Comparison of ENCODE assay signal across 17 cellular contexts in genomic region chr4:125388653-125389052, GRCh38.
DNase-seq lines count a peak whose midpoint lies in the region; ATAC-seq, FAIRE-seq and TF ChIP-seq lines count a peak whose summit lies in the region.
"Had no signal": no experiment of that assay in that cellular context is flagged by ENCODE, and none has a peak within 500 bp of the region (broad histone marks: within the 10 kb centered on the region; RNA-seq: fewer than 3 reads in every experiment).

No MANE protein-coding gene starts in this region.

- no peaks in the 10 kb centered on the region for H3K79me2 ChIP-seq in astrocyte (ENCODE audit: insufficient read depth, low read length)

- H2AFZ ChIP-seq in astrocyte (ENCODE audit: low read depth, low read length): no peak overlapping the region
- H2AFZ ChIP-seq: hepatocyte had no signal

- H4K20me1 ChIP-seq in astrocyte (ENCODE audit: insufficient read depth, low read length): no peaks in the 10 kb centered on the region

- DNase-seq in HCEC 1CT (peak; percentile 78), astrocyte (ENCODE audit: low read depth) (peak; percentile 81), foreskin fibroblast (peak; percentile 62 to 77), GF-D8 (lab: John Stamatoyannopoulos, UW) (no peak), globus pallidus (ENCODE audit: low spot score) (no peak)
- DNase-seq: activated CD4-positive, alpha-beta T cell treated with anti-CD3 and anti-CD28 coated beads, Interleukin-2, amount 50 U/mL, for 48 hours; activated gamma-delta T cell treated with Interleukin-2 at 50 U/mL for 16 hours; KBM-7; NCI-H2029 treated with DMSO at 0.1 percent for 48 hours; psoas muscle; T-helper 2 cell had no signal

- H3K4me1 ChIP-seq in astrocyte (ENCODE audit: insufficient read depth, low read length) (peaks cover 19% of the 10 kb centered on the region), subcutaneous abdominal adipose tissue (ENCODE audit: control insufficient read depth in 5 of 5, insufficient read depth in 5 of 5, low read length in 5 of 5) (peaks cover 0 to 25% (median 18%) of the 10 kb centered on the region in 5 donors)

- no peaks in the 10 kb centered on the region for H3K9me3 Mint-ChIP-seq in astrocyte (ENCODE audit: unreplicated experiment)

- no peaks in the 10 kb centered on the region for H3K36me3 Mint-ChIP-seq in astrocyte (ENCODE audit: low read depth, unreplicated experiment)
- H3K36me3 Mint-ChIP-seq: memory B cell had no signal

- no peak for TF ChIP-seq CTCF in astrocyte (IDR thresholded peaks at IDR 0.05; ENCODE audit: insufficient read depth, low read depth, low read length)
- no peak for TF ChIP-seq CTCF in foreskin fibroblast (IDR thresholded peaks at IDR 0.05; ENCODE audit: low read depth, low read length)

- peaks cover 20% of the 10 kb centered on the region for H3K4me1 Mint-ChIP-seq in astrocyte (ENCODE audit: low read depth, unreplicated experiment)
- H3K4me1 Mint-ChIP-seq: memory B cell had no signal

- H3K4me3 Mint-ChIP-seq in astrocyte (ENCODE audit: unreplicated experiment): no peak overlapping the region
- H3K4me3 Mint-ChIP-seq: memory B cell had no signal

- peak overlapping the region; percentile 85 for H3K27ac ChIP-seq in astrocyte (ENCODE audit: low read depth, low read length)
- peak overlapping the region; percentile 41 for H3K27ac ChIP-seq in subcutaneous abdominal adipose tissue (ENCODE audit: low read depth, low read length)
- H3K27ac ChIP-seq: hepatocyte, psoas muscle had no signal

- H3K4me2 ChIP-seq in astrocyte (ENCODE audit: low read length): peak overlapping the region; percentile 23
- H3K4me2 ChIP-seq: hepatocyte had no signal

- no peaks in the 10 kb centered on the region for H3K9me3 ChIP-seq in astrocyte (ENCODE audit: insufficient read depth, low read depth, low read length)
- H3K9me3 ChIP-seq in subcutaneous abdominal adipose tissue (ENCODE audit: control insufficient read depth in 5 of 5, low read length in 5 of 5): no peaks in the 10 kb centered on the region
- H3K9me3 ChIP-seq: HAP-1, psoas muscle had no signal

- no peak overlapping the region for H3K4me3 ChIP-seq in astrocyte (ENCODE audit: insufficient read depth, low read depth, low read length)
- H3K4me3 ChIP-seq in foreskin fibroblast (ENCODE audit: low read depth in 1 of 2, low read length in 2 of 2): no peak overlapping the region
- H3K4me3 ChIP-seq in subcutaneous abdominal adipose tissue (ENCODE audit: low read depth in 1 of 5, low read length in 5 of 5): no peak overlapping the region
- H3K4me3 ChIP-seq: HAP-1, hepatocyte, psoas muscle had no signal

- FAIRE-seq in astrocyte (lab: Jason Lieb, UNC): peak; percentile 73
- FAIRE-seq: GM12891 had no signal

- H3K36me3 ChIP-seq in astrocyte (ENCODE audit: insufficient read depth, low read length): no peaks in the 10 kb centered on the region
- no peaks in the 10 kb centered on the region for H3K36me3 ChIP-seq in subcutaneous abdominal adipose tissue (ENCODE audit: control insufficient read depth in 5 of 5, insufficient read depth in 5 of 5, low read length in 5 of 5)
- H3K36me3 ChIP-seq: HAP-1 had no signal

- peak overlapping the region; percentile 48 for H3K27ac Mint-ChIP-seq in astrocyte (ENCODE audit: unreplicated experiment)
- H3K27ac Mint-ChIP-seq: memory B cell had no signal

- no peaks in the 10 kb centered on the region for H3K27me3 ChIP-seq in astrocyte (ENCODE audit: insufficient read depth, low read length)
- no peaks in the 10 kb centered on the region for H3K27me3 ChIP-seq in subcutaneous abdominal adipose tissue (ENCODE audit: control insufficient read depth in 5 of 5, insufficient read depth in 4 of 5, low read length in 5 of 5)
- H3K27me3 ChIP-seq: hepatocyte had no signal

- no peaks in the 10 kb centered on the region for H3K27me3 Mint-ChIP-seq in astrocyte (ENCODE audit: low read depth, unreplicated experiment)
- H3K27me3 Mint-ChIP-seq: memory B cell had no signal

- ATAC-seq in GM19023 (IDR thresholded peaks at IDR 0.05; ENCODE audit: unreplicated experiment): no peak
- ATAC-seq: psoas muscle had no signal

- peak overlapping the region; percentile 6 for H3K9ac ChIP-seq in astrocyte (ENCODE audit: low read length)
- no peak overlapping the region for H3K9ac ChIP-seq in subcutaneous abdominal adipose tissue (ENCODE audit: low read length in 5 of 5)

Comparison
In these comparisons a context has a peak if more than half of its experiments do, and no peak if none do; other contexts are left out.
1. DNase-seq: peak in HCEC 1CT (single experiment), astrocyte (single experiment) and foreskin fibroblast (2 of 2); none in GF-D8 (single experiment) and globus pallidus (single experiment).